In genomic region chr1:243756529-243756928, GRCh38 we compare ENCODE assay signal across 22 cellular contexts.
DNase-seq lines count a peak whose midpoint lies in the region; ATAC-seq and TF ChIP-seq lines count a peak whose summit lies in the region.
"Had no signal": no experiment of that assay in that cellular context is flagged by ENCODE, and none has a peak within 500 bp of the region (broad histone marks: within the 10 kb centered on the region; RNA-seq: fewer than 3 reads in every experiment).

No MANE protein-coding gene starts in this region.

- H3K4me1 ChIP-seq in CD8-positive, alpha-beta memory T cell (ENCODE audit: insufficient read depth, low read length): peaks cover 3% of the 10 kb centered on the region
- peaks cover 14% of the 10 kb centered on the region for H3K4me1 ChIP-seq in PC-3 (ENCODE audit: insufficient read depth, low read length)
- H3K4me1 ChIP-seq: HAP-1 had no signal

- H4K20me1 ChIP-seq in PC-3 (ENCODE audit: low read length): no peaks in the 10 kb centered on the region

- CTCF ChIA-PET in CD8-positive, alpha-beta memory T cell (lab: Charles Lee): no interaction called here
- CTCF ChIA-PET in PC-3 (lab: Charles Lee): no interaction called here

- no peaks in the 10 kb centered on the region for H3F3A ChIP-seq in PC-3 (ENCODE audit: low read length, unreplicated experiment)

- H3K9ac ChIP-seq in PC-3 (ENCODE audit: low read length): no peak overlapping the region
- H3K9ac ChIP-seq: BLaER1 treated with 17β-estradiol and CSF1 and Interleukin-3, amounts not matched to agents 10 nM and 100 nM; KMS-11 had no signal

- DNase-seq in DMS53 (lab: John Stamatoyannopoulos, UW) (peak; percentile 29), DMS53 treated with DMSO at 0.1 percent for 48 hours (lab: John Stamatoyannopoulos, UW; ENCODE audit: unreplicated experiment) (no peak), PC-3 (peak; percentile 66), dermis blood vessel endothelial cell (no peak), HFFc6 (no peak)
- DNase-seq in CD8-positive, alpha-beta memory T cell: no peak
- DNase-seq in central memory CD8-positive, alpha-beta T cell (ENCODE audit: low spot score in 2 of 2): no peak
- DNase-seq in activated CD8-positive, alpha-beta memory T cell treated with anti-CD3 and anti-CD28 coated beads, Interleukin-2, amount 50 U/mL, for 4 hours: no peak
- DNase-seq: DMS79, IMR-90, MV-4-11, NCI-H1105 treated with DMSO at 0.1 percent for 48 hours, NCI-H1694, NCI-H2081, NCI-H446, NCI-H526, Right ventricle myocardium superior had no signal

- no peaks in the 10 kb centered on the region for H3K9me3 Mint-ChIP-seq in CD8-positive, alpha-beta memory T cell
- no peaks in the 10 kb centered on the region for H3K9me3 Mint-ChIP-seq in central memory CD8-positive, alpha-beta T cell
- no peaks in the 10 kb centered on the region for H3K9me3 Mint-ChIP-seq in HFFc6
- H3K9me3 Mint-ChIP-seq: GM23338 had no signal

- 0 out of 2 replicates have a peak overlapping the region, but pooled peaks have one; percentile 2 for H3K4me2 ChIP-seq in PC-3 (ENCODE audit: low read length)
- H3K4me2 ChIP-seq: BLaER1 treated with 17β-estradiol and CSF1 and Interleukin-3, amounts not matched to agents 10 nM and 100 nM; GM23338; KMS-11 had no signal

- H3K79me2 ChIP-seq in PC-3 (ENCODE audit: low read length): no peaks in the 10 kb centered on the region

- H2AFZ ChIP-seq in PC-3 (ENCODE audit: low read length): no peak overlapping the region
- H2AFZ ChIP-seq: GM23338 had no signal

- H3K27me3 ChIP-seq in CD8-positive, alpha-beta memory T cell (ENCODE audit: insufficient read depth, low read length, poor library complexity, severe bottlenecking): no peaks in the 10 kb centered on the region
- no peaks in the 10 kb centered on the region for H3K27me3 ChIP-seq in PC-3 (ENCODE audit: low read length)
- H3K27me3 ChIP-seq: BLaER1 treated with 17β-estradiol and CSF1 and Interleukin-3, amounts not matched to agents 10 nM and 100 nM had no signal

- no peak overlapping the region for H3K4me3 Mint-ChIP-seq in CD8-positive, alpha-beta memory T cell
- H3K4me3 Mint-ChIP-seq in central memory CD8-positive, alpha-beta T cell: no peak overlapping the region
- H3K4me3 Mint-ChIP-seq in HFFc6: no peak overlapping the region
- H3K4me3 Mint-ChIP-seq: GM23338 had no signal

- BruUV-seq in PC-3 (replicated peaks; lab: Mats Ljungman, UMichigan): no TSS peak

- TF ChIP-seq CTCF in PC-3 (conservative IDR thresholded peaks at IDR 0.05; ENCODE audit: low read depth, low read length) (no peak), HFFc6 (IDR thresholded peaks at IDR 0.05) (no peak)

- H3K9me2 ChIP-seq in PC-3 (replicated peaks; ENCODE audit: low read length): no peaks in the 10 kb centered on the region

- peak; percentile 85 for ATAC-seq in PC-3
- no peak for ATAC-seq in central memory CD8-positive, alpha-beta T cell (replicated peaks; ENCODE audit: extremely low read depth, poor library complexity, severe bottlenecking)
- ATAC-seq: GM23338 had no signal

- H3K27ac ChIP-seq in CD8-positive, alpha-beta memory T cell (ENCODE audit: low read depth, low read length): no peak overlapping the region
- no peak overlapping the region for H3K27ac ChIP-seq in PC-3 (ENCODE audit: low read length)
- H3K27ac ChIP-seq: 22Rv1; BLaER1 treated with 17β-estradiol and CSF1 and Interleukin-3, amounts not matched to agents 10 nM and 100 nM; KMS-11 had no signal

- no peaks in the 10 kb centered on the region for H3K36me3 Mint-ChIP-seq in CD8-positive, alpha-beta memory T cell
- peaks cover 2% of the 10 kb centered on the region for H3K36me3 Mint-ChIP-seq in central memory CD8-positive, alpha-beta T cell (ENCODE audit: insufficient read depth)
- H3K36me3 Mint-ChIP-seq in HFFc6 (ENCODE audit: low read depth): no peaks in the 10 kb centered on the region

- POLR2A ChIA-PET in CD8-positive, alpha-beta memory T cell (lab: Charles Lee): no interaction called here
- POLR2A ChIA-PET in PC-3 (lab: Charles Lee; ENCODE audit: unreplicated experiment): no interaction called here

- peaks cover 53 to 79% (median 72%) of the 10 kb centered on the region in 3 donors for H3K4me1 Mint-ChIP-seq in CD8-positive, alpha-beta memory T cell
- peaks cover 52% of the 10 kb centered on the region for H3K4me1 Mint-ChIP-seq in central memory CD8-positive, alpha-beta T cell
- H3K4me1 Mint-ChIP-seq in HFFc6 (ENCODE audit: low read depth): peaks cover 33% of the 10 kb centered on the region

- intact Hi-C loops in PC-3 (cut with micrococcal nuclease): no loop called here

- H3K9me3 ChIP-seq in CD8-positive, alpha-beta memory T cell (ENCODE audit: low read length): no peaks in the 10 kb centered on the region
- H3K9me3 ChIP-seq in PC-3 (ENCODE audit: low read length): no peaks in the 10 kb centered on the region
- H3K9me3 ChIP-seq: BLaER1 treated with 17β-estradiol and CSF1 and Interleukin-3, amounts not matched to agents 10 nM and 100 nM; HAP-1 had no signal

- H3K27ac Mint-ChIP-seq in CD8-positive, alpha-beta memory T cell: peak overlapping the region in 7 of 8 donors; percentile 3 to 82 (median 35)
- peak overlapping the region; percentile 55 for H3K27ac Mint-ChIP-seq in central memory CD8-positive, alpha-beta T cell (ENCODE audit: low read depth)
- H3K27ac Mint-ChIP-seq in HFFc6: no peak overlapping the region
- H3K27ac Mint-ChIP-seq: GM23338 had no signal

- no peaks in the 10 kb centered on the region for H3K27me3 Mint-ChIP-seq in CD8-positive, alpha-beta memory T cell
- no peaks in the 10 kb centered on the region for H3K27me3 Mint-ChIP-seq in central memory CD8-positive, alpha-beta T cell
- H3K27me3 Mint-ChIP-seq in HFFc6 (ENCODE audit: insufficient read depth): peaks cover under 1% of the 10 kb centered on the region; the same call in 1 of the 2 replicates

- no peak overlapping the region for H3K4me3 ChIP-seq in CD8-positive, alpha-beta memory T cell (ENCODE audit: low read length)
- H3K4me3 ChIP-seq in PC-3 (ENCODE audit: low read length): no peak overlapping the region
- H3K4me3 ChIP-seq: BLaER1 treated with 17β-estradiol and CSF1 and Interleukin-3, amounts not matched to agents 10 nM and 100 nM; GM23338; HAP-1 had no signal

- no peaks in the 10 kb centered on the region for H3K36me3 ChIP-seq in CD8-positive, alpha-beta memory T cell (ENCODE audit: insufficient read depth, low read length)
- no peaks in the 10 kb centered on the region for H3K36me3 ChIP-seq in PC-3 (ENCODE audit: low read depth, low read length)
- H3K36me3 ChIP-seq: HAP-1 had no signal

Comparison
In these comparisons a context has a peak if more than half of its experiments do, and no peak if none do; other contexts are left out.
1. DNase-seq: peak in DMS53 (single experiment) and PC-3 (single experiment); none in DMS53 treated with DMSO at 0.1 percent for 48 hours (single experiment), CD8-positive, alpha-beta memory T cell (0 of 5), central memory CD8-positive, alpha-beta T cell (0 of 2), activated CD8-positive, alpha-beta memory T cell treated with anti-CD3 and anti-CD28 coated beads, Interleukin-2, amount 50 U/mL, for 4 hours (single experiment), dermis blood vessel endothelial cell (single experiment) and HFFc6 (single experiment).